In genomic region chr12:117098361-117099217, GRCh38 we compare ENCODE assay signal across 8 cellular contexts. TPM values are rescaled to one million over a fixed set of nuclear protein-coding genes. Genes with fewer than 3 reads are reported as not detected.
DNase-seq lines count a peak whose midpoint lies in the region; ATAC-seq and TF ChIP-seq lines count a peak whose summit lies in the region.

No MANE protein-coding gene starts in this region.

- TF ChIP-seq CTCF in HFF-Myc (IDR thresholded peaks at IDR 0.05; ENCODE audit: low read depth, low read length, missing control alignments), result no peak
- TF ChIP-seq CTCF in astrocyte of the cerebellum (IDR thresholded peaks at IDR 0.05; ENCODE audit: low read depth, low read length, missing control alignments), result no peak
- TF ChIP-seq CTCF in right lobe of liver (IDR thresholded peaks at IDR 0.05), result no peak

- ATAC-seq in GM18511 (IDR thresholded peaks at IDR 0.05; ENCODE audit: unreplicated experiment), result peak; percentile 51
- peak; percentile 27 to 45 (median 33) for ATAC-seq in right lobe of liver

- no peaks in the 10 kb centered on the region for H3K9me3 ChIP-seq in right lobe of liver
- H3K9me3 ChIP-seq in subcutaneous abdominal adipose tissue (ENCODE audit: control insufficient read depth in 5 of 5, low read length in 5 of 5), result no peaks in the 10 kb centered on the region

- H3K27ac ChIP-seq in right lobe of liver, result no peak overlapping the region
- no peak overlapping the region for H3K27ac ChIP-seq in subcutaneous abdominal adipose tissue (ENCODE audit: low read depth, low read length)

- DNase-seq in HFF-Myc (ENCODE audit: extremely low read depth, low read depth), result no peak
- DNase-seq in NCI-H69 (lab: John Stamatoyannopoulos, UW), result peak; percentile 69
- DNase-seq in astrocyte of the cerebellum (ENCODE audit: low read depth), result no peak
- DNase-seq in right lobe of liver, result peak in 2 of 3 donors; percentile 31 to 58
- DNase-seq in Ammon's horn (ENCODE audit: low spot score), result no peak
- no peak for DNase-seq in NCI-H1694 treated with DMSO at 0.1 percent for 48 hours (lab: John Stamatoyannopoulos, UW)

- intact Hi-C loops in right lobe of liver (cut with DNase I), result no loop called here

- TF ChIP-seq POLR2A in right lobe of liver (IDR thresholded peaks at IDR 0.05), result no peak

- peak overlapping the region; percentile 33 for H3K4me3 ChIP-seq in HFF-Myc (replicated peaks; ENCODE audit: low read depth, low read length)
- H3K4me3 ChIP-seq in astrocyte of the cerebellum (ENCODE audit: low read depth, low read length), result peak overlapping the region; percentile 26
- H3K4me3 ChIP-seq in right lobe of liver, result peak overlapping the region; percentile 38 to 56 (median 49)
- H3K4me3 ChIP-seq in subcutaneous abdominal adipose tissue (ENCODE audit: low read depth in 1 of 5, low read length in 5 of 5), result peak overlapping the region in 4 of 5 donors; percentile 50 to 69 (median 62)

- H3K9ac ChIP-seq in subcutaneous abdominal adipose tissue (ENCODE audit: low read length in 5 of 5), result peak overlapping the region in 3 of 5 donors; percentile 38 to 43 (median 40)

- H3K27me3 ChIP-seq in right lobe of liver (peaks cover 0 to 3% of the 10 kb centered on the region in 2 donors), subcutaneous abdominal adipose tissue (ENCODE audit: control insufficient read depth in 5 of 5, insufficient read depth in 4 of 5, low read length in 5 of 5) (peaks cover 27 to 53% (median 45%) of the 10 kb centered on the region in 5 donors)

- peaks cover 0 to 15% (median 2%) of the 10 kb centered on the region in 4 donors for H3K4me1 ChIP-seq in right lobe of liver
- peaks cover 3 to 25% (median 17%) of the 10 kb centered on the region in 5 donors for H3K4me1 ChIP-seq in subcutaneous abdominal adipose tissue (ENCODE audit: control insufficient read depth in 5 of 5, insufficient read depth in 5 of 5, low read length in 5 of 5)

- 2% methylated on average over 18 of the region's 85 CpGs for WGBS in right lobe of liver (ENCODE audit: insufficient coverage, low coverage, low lambda C conversion rate, missing lambda C conversion rate)

- in situ Hi-C loops in astrocyte of the cerebellum (cut with HindIII; ENCODE audit: low sequenced_read_pairs), result no loop called here

- no peaks in the 10 kb centered on the region for H3K36me3 ChIP-seq in right lobe of liver
- H3K36me3 ChIP-seq in subcutaneous abdominal adipose tissue (ENCODE audit: control insufficient read depth in 5 of 5, insufficient read depth in 5 of 5, low read length in 5 of 5), result no peaks in the 10 kb centered on the region

RNA-seq across cellular contexts. Expression of gene TESC, which starts 0.6 kb away (rescaled TPM):
- total RNA-seq in right lobe of liver, result 1 to 10 TPM; 1.3 to 3.9 (median 3.0) TPM

Comparison
In these comparisons a context has a peak if more than half of its experiments do, and no peak if none do; other contexts are left out.
1. DNase-seq: peak in NCI-H69 (single experiment) and right lobe of liver (2 of 3); none in HFF-Myc (single experiment), astrocyte of the cerebellum (single experiment), Ammon's horn (single experiment) and NCI-H1694 treated with DMSO at 0.1 percent for 48 hours (single experiment).
2. Peak in every context shown above with its lines, with median percentiles within 50 percentile points of each other: H3K4me3 ChIP-seq.